In genomic region chr17:28839221-28839620, GRCh38 we compare ENCODE assay signal across 2 cellular contexts.
A peak's percentile ranks its signal among the peaks of the same experiment; 100 is the strongest.
TF ChIP-seq lines count a peak whose summit lies in the region.

No MANE protein-coding gene starts in this region.

TF ChIP-seq in HEK293, 187 proteins besides CTCF, POLR2A, EP300 and RAD21:
- TF ChIP-seq, protein P1, sequence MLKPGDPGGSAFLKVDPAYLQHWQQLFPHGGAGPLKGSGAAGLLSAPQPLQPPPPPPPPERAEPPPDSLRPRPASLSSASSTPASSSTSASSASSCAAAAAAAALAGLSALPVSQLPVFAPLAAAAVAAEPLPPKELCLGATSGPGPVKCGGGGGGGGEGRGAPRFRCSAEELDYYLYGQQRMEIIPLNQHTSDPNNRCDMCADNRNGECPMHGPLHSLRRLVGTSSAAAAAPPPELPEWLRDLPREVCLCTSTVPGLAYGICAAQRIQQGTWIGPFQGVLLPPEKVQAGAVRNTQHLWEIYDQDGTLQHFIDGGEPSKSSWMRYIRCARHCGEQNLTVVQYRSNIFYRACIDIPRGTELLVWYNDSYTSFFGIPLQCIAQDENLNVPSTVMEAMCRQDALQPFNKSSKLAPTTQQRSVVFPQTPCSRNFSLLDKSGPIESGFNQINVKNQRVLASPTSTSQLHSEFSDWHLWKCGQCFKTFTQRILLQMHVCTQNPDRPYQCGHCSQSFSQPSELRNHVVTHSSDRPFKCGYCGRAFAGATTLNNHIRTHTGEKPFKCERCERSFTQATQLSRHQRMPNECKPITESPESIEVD (tag by site-specific recombination; IDR thresholded peaks at IDR 0.05) = peak; percentile 87
- TF ChIP-seq, protein P2, sequence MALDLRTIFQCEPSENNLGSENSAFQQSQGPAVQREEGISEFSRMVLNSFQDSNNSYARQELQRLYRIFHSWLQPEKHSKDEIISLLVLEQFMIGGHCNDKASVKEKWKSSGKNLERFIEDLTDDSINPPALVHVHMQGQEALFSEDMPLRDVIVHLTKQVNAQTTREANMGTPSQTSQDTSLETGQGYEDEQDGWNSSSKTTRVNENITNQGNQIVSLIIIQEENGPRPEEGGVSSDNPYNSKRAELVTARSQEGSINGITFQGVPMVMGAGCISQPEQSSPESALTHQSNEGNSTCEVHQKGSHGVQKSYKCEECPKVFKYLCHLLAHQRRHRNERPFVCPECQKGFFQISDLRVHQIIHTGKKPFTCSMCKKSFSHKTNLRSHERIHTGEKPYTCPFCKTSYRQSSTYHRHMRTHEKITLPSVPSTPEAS (tag by site-specific recombination; IDR thresholded peaks at IDR 0.05) = no peak
- TF ChIP-seq ZNF701 (tag by site-specific recombination; IDR thresholded peaks at IDR 0.05) = no peak
- TF ChIP-seq TCF7L2 (IDR thresholded peaks at IDR 0.05; ENCODE audit: borderline replicate concordance, low read depth, low read length) = no peak
- peak; percentile 40; the same call in 1 of the 2 replicates for TF ChIP-seq IKZF3 (tag by site-specific recombination; IDR thresholded peaks at IDR 0.05)
- no peak for TF ChIP-seq ZNF311 (tag by site-specific recombination; IDR thresholded peaks at IDR 0.05; ENCODE audit: borderline replicate concordance)

TF ChIP-seq in K562, 482 proteins besides CTCF, POLR2A, EP300 and RAD21:
- TF ChIP-seq ZBTB17 (CRISPR knock-in tag; IDR thresholded peaks at IDR 0.05) (no peak), ADNP (tag; IDR thresholded peaks at IDR 0.05) (no peak), DEAF1 (CRISPR knock-in tag; IDR thresholded peaks at IDR 0.05) (no peak), GABPB2 (CRISPR knock-in tag; conservative IDR thresholded peaks at IDR 0.05) (no peak), GATA2 (CRISPR knock-in tag; IDR thresholded peaks at IDR 0.05) (no peak), PREB (CRISPR knock-in tag; IDR thresholded peaks at IDR 0.05) (no peak), PCBP2 (IDR thresholded peaks at IDR 0.05; ENCODE audit: low read depth, low read length, poor library complexity, severe bottlenecking) (no peak), MEF2A (IDR thresholded peaks at IDR 0.05; ENCODE audit: control insufficient read depth, low read depth, low read length) (no peak), ZNF644 (tag; IDR thresholded peaks at IDR 0.05; ENCODE audit: low read depth) (no peak), CREM (IDR thresholded peaks at IDR 0.05; ENCODE audit: low read depth) (no peak), ZBTB12 (CRISPR knock-in tag; IDR thresholded peaks at IDR 0.05) (no peak), HDAC1 (IDR thresholded peaks at IDR 0.05) (no peak), ZNF408 (CRISPR knock-in tag; IDR thresholded peaks at IDR 0.05; ENCODE audit: low read depth) (no peak)
- TF ChIP-seq, protein P3, sequence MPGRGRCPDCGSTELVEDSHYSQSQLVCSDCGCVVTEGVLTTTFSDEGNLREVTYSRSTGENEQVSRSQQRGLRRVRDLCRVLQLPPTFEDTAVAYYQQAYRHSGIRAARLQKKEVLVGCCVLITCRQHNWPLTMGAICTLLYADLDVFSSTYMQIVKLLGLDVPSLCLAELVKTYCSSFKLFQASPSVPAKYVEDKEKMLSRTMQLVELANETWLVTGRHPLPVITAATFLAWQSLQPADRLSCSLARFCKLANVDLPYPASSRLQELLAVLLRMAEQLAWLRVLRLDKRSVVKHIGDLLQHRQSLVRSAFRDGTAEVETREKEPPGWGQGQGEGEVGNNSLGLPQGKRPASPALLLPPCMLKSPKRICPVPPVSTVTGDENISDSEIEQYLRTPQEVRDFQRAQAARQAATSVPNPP (IDR thresholded peaks at IDR 0.05; ENCODE audit: borderline replicate concordance, insufficient read depth, insufficient read length) = no peak
